ENCODE assay signal across 11 cellular contexts in genomic region chr9:133935328-133936040, GRCh38. TPM values are rescaled to one million over a fixed set of nuclear protein-coding genes. Genes with fewer than 3 reads are reported as not detected.
DNase-seq lines count a peak whose midpoint lies in the region; ATAC-seq and TF ChIP-seq lines count a peak whose summit lies in the region.
"Had no signal": no experiment of that assay in that cellular context is flagged by ENCODE, and none has a peak within 500 bp of the region (broad histone marks: within the 10 kb centered on the region; RNA-seq: fewer than 3 reads in every experiment).

No MANE protein-coding gene starts in this region.

- peak; percentile 77 for ATAC-seq in left lobe of liver
- peak in 1 of 2 donors; percentile 25 for ATAC-seq in stimulated activated naive B cell treated with anti-CD40 and anti-IgM and Interleukin-4, amounts not matched to agents 10 μg/mL and 1 μg/mL and 100 μg/mL, for 72 hours (replicated peaks)
- no peak for ATAC-seq in HG02798 (IDR thresholded peaks at IDR 0.05; ENCODE audit: poor library complexity, unreplicated experiment)

- DNase-seq in LNCaP clone FGC (ENCODE audit: low read depth) (peak; percentile 35), cerebellar cortex (ENCODE audit: low spot score) (peak; percentile 5), left lobe of liver (ENCODE audit: low spot score) (peak; percentile 82), NCI-H1048 (lab: John Stamatoyannopoulos, UW) (no peak), T-helper 9 cell (no peak)
- no peak for DNase-seq in stimulated activated naive B cell treated with anti-CD40 and anti-IgM and Interleukin-4, amounts not matched to agents 10 μg/mL and 1 μg/mL and 100 μg/mL, for 72 hours
- no peak for DNase-seq in activated CD4-positive, alpha-beta T cell treated with anti-CD3 and anti-CD28 coated beads for 48 hours
- DNase-seq: stimulated activated CD4-positive, alpha-beta T cell treated with anti-CD3 and anti-CD28 coated beads, Interleukin-15, amount 100 ng/mL, for 24 hours had no signal

- peak overlapping the region; percentile 63 for H3K27ac Mint-ChIP-seq in stimulated activated naive B cell treated with anti-CD40 and anti-IgM and Interleukin-4, amounts not matched to agents 10 μg/mL and 1 μg/mL and 100 μg/mL, for 72 hours
- H3K27ac Mint-ChIP-seq: activated naive CD8-positive, alpha-beta T cell; type B pancreatic cell had no signal

- peaks cover 46 to 56% of the 10 kb centered on the region in 2 donors for H3K4me1 Mint-ChIP-seq in stimulated activated naive B cell treated with anti-CD40 and anti-IgM and Interleukin-4, amounts not matched to agents 10 μg/mL and 1 μg/mL and 100 μg/mL, for 72 hours

- no peak overlapping the region for H3K4me3 ChIP-seq in LNCaP clone FGC (ENCODE audit: low read depth, low read length)

- H3K4me3 Mint-ChIP-seq in stimulated activated naive B cell treated with anti-CD40 and anti-IgM and Interleukin-4, amounts not matched to agents 10 μg/mL and 1 μg/mL and 100 μg/mL, for 72 hours, result no peak overlapping the region
- H3K4me3 Mint-ChIP-seq: activated naive CD8-positive, alpha-beta T cell had no signal

- peaks cover 4 to 11% of the 10 kb centered on the region in 2 donors for H3K9me3 Mint-ChIP-seq in stimulated activated naive B cell treated with anti-CD40 and anti-IgM and Interleukin-4, amounts not matched to agents 10 μg/mL and 1 μg/mL and 100 μg/mL, for 72 hours
- H3K9me3 Mint-ChIP-seq: type B pancreatic cell had no signal

- peaks cover 36 to 50% of the 10 kb centered on the region in 2 donors for H3K36me3 Mint-ChIP-seq in stimulated activated naive B cell treated with anti-CD40 and anti-IgM and Interleukin-4, amounts not matched to agents 10 μg/mL and 1 μg/mL and 100 μg/mL, for 72 hours

- H3K27me3 Mint-ChIP-seq in stimulated activated naive B cell treated with anti-CD40 and anti-IgM and Interleukin-4, amounts not matched to agents 10 μg/mL and 1 μg/mL and 100 μg/mL, for 72 hours, result no peaks in the 10 kb centered on the region
- H3K27me3 Mint-ChIP-seq: activated naive CD8-positive, alpha-beta T cell; type B pancreatic cell had no signal

- TF ChIP-seq CTCF in LNCaP clone FGC (IDR thresholded peaks at IDR 0.05; ENCODE audit: control insufficient read depth, extremely low read depth, insufficient read depth), result no peak

RNA-seq across cellular contexts. Expression of gene VAV2, which starts 56.6 kb away (rescaled TPM):
- 34.8 TPM for total RNA-seq in left lobe of liver

Comparison
In these comparisons a context has a peak if more than half of its experiments do, and no peak if none do; other contexts are left out.
1. DNase-seq: peak in LNCaP clone FGC (single experiment), cerebellar cortex (single experiment) and left lobe of liver (single experiment); none in stimulated activated naive B cell treated with anti-CD40 and anti-IgM and Interleukin-4, amounts not matched to agents 10 μg/mL and 1 μg/mL and 100 μg/mL, for 72 hours (single experiment), NCI-H1048 (single experiment), activated CD4-positive, alpha-beta T cell treated with anti-CD3 and anti-CD28 coated beads for 48 hours (single experiment) and T-helper 9 cell (single experiment).